In the genomic region with DNA sequence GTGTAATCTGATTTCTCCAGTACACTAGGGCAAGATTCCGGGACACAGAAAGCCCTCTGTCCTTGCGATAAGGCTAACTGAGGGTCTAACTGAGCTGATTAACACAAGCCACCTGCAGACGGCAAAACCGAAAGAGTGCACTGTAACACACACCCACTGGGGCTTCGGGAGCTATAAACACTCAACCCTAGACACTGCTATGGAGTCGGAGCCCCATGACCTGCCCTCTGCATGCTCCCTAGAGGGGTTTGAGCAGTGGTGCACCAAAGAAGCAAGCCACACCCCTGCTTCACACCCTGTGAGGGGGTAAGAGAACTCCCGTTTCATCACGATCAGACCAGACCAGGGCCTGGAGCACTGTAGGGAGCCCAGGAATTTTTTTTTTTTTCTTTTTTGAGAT, we compare ENCODE assay signal across 21 cellular contexts.
"Had no signal": no experiment of that assay in that cellular context is flagged by ENCODE, and none has a peak within 500 bp of the region (broad histone marks: within the 10 kb centered on the region; RNA-seq: fewer than 3 reads in every experiment).

No MANE protein-coding gene starts in this region.

- H3K4me1 ChIP-seq: SJCRH30 had no signal

- DNase-seq: KBM-7; MV-4-11; NCI-H1048; NCI-H1105; NCI-H1417; NCI-H1436 treated with DMSO at 0.1 percent for 48 hours; NCI-H1694; NCI-H187 treated with DMSO at 0.1 percent for 48 hours; NCI-H2029 treated with DMSO at 0.1 percent for 48 hours; NCI-H2171 treated with DMSO at 0.1 percent for 48 hours; NCI-H2227 treated with DMSO at 0.1 percent for 48 hours; NCI-H524; NCI-H69; NCI-H774; NK-92 treated with Interleukin-12 subunit alpha and Interleukin-12 subunit beta, amount 100 ng/mL, for 24 hours; PC-3; SHP77 treated with DMSO at 0.1 percent for 48 hours had no signal

- H3K27me3 ChIP-seq: SJCRH30 had no signal

- H3K4me3 ChIP-seq: SJCRH30 had no signal

- H3K27ac ChIP-seq: RWPE1, SJCRH30 had no signal

- ATAC-seq: Panc1, PC-3, SK-N-SH treated with all-trans-retinoic acid at 6 μM for 48 hours had no signal

- H3K36me3 ChIP-seq: SJCRH30 had no signal
